8 cellular contexts compared by ENCODE assay signal in genomic region chr14:100384819-100385813, GRCh38. TPM values are rescaled to one million over a fixed set of nuclear protein-coding genes. Genes with fewer than 3 reads are reported as not detected.
DNase-seq lines count a peak whose midpoint lies in the region; ATAC-seq, FAIRE-seq and TF ChIP-seq lines count a peak whose summit lies in the region.

No MANE protein-coding gene starts in this region.

- no peaks in the 10 kb centered on the region for H3K9me3 Mint-ChIP-seq in activated CD8-positive, alpha-beta T cell treated with anti-CD3 and anti-CD28 coated beads for 36 hours
- no peaks in the 10 kb centered on the region for H3K9me3 Mint-ChIP-seq in activated CD8-positive, alpha-beta T cell treated with anti-CD3 and anti-CD28 coated beads, Interleukin-2, amount 10 ng/mL, durations not matched to agents 7 days and 5 days (ENCODE audit: insufficient read depth)

- H3K4me3 ChIP-seq in fibroblast of mammary gland (ENCODE audit: control insufficient read depth, low read depth, low read length) (no peak overlapping the region), small intestine (ENCODE audit: low read depth in 1 of 2, low read length in 2 of 2) (no peak overlapping the region)

- H3K27ac ChIP-seq in small intestine (ENCODE audit: low read depth in 1 of 2, low read length in 1 of 2) = no peak overlapping the region

- intact Hi-C loops in activated CD8-positive, alpha-beta T cell treated with anti-CD3 and anti-CD28 coated beads for 36 hours (cut with micrococcal nuclease) = no loop called here

- H3K36me3 Mint-ChIP-seq in activated CD8-positive, alpha-beta T cell treated with anti-CD3 and anti-CD28 coated beads for 36 hours (ENCODE audit: low read depth) = no peaks in the 10 kb centered on the region
- no peaks in the 10 kb centered on the region for H3K36me3 Mint-ChIP-seq in activated CD8-positive, alpha-beta T cell treated with anti-CD3 and anti-CD28 coated beads, Interleukin-2, amount 10 ng/mL, durations not matched to agents 7 days and 5 days (ENCODE audit: low read depth)

- no peak overlapping the region for H3K4me3 Mint-ChIP-seq in activated CD8-positive, alpha-beta T cell treated with anti-CD3 and anti-CD28 coated beads for 36 hours
- no peak overlapping the region for H3K4me3 Mint-ChIP-seq in activated CD8-positive, alpha-beta T cell treated with anti-CD3 and anti-CD28 coated beads, Interleukin-2, amount 10 ng/mL, durations not matched to agents 7 days and 5 days

- H3K27ac Mint-ChIP-seq in activated CD8-positive, alpha-beta T cell treated with anti-CD3 and anti-CD28 coated beads for 36 hours = no peak overlapping the region
- no peak overlapping the region for H3K27ac Mint-ChIP-seq in activated CD8-positive, alpha-beta T cell treated with anti-CD3 and anti-CD28 coated beads, Interleukin-2, amount 10 ng/mL, durations not matched to agents 7 days and 5 days

- no peak for ATAC-seq in activated CD8-positive, alpha-beta T cell treated with anti-CD3 and anti-CD28 coated beads for 36 hours
- no peak for ATAC-seq in activated CD8-positive, alpha-beta T cell treated with anti-CD3 and anti-CD28 coated beads, Interleukin-2, amount 10 ng/mL, durations not matched to agents 7 days and 5 days
- no peak for ATAC-seq in HG03139 (IDR thresholded peaks at IDR 0.05; ENCODE audit: unreplicated experiment)

- no peaks in the 10 kb centered on the region for H3K27me3 Mint-ChIP-seq in activated CD8-positive, alpha-beta T cell treated with anti-CD3 and anti-CD28 coated beads for 36 hours
- no peaks in the 10 kb centered on the region for H3K27me3 Mint-ChIP-seq in activated CD8-positive, alpha-beta T cell treated with anti-CD3 and anti-CD28 coated beads, Interleukin-2, amount 10 ng/mL, durations not matched to agents 7 days and 5 days (ENCODE audit: low read depth)

- H3K4me1 ChIP-seq in small intestine (ENCODE audit: control insufficient read depth in 2 of 2, insufficient read depth in 1 of 2, low read depth in 1 of 2, low read length in 1 of 2) = peaks cover 3 to 9% of the 10 kb centered on the region in 2 donors

- POLR2A ChIA-PET in activated CD8-positive, alpha-beta T cell treated with anti-CD3 and anti-CD28 coated beads for 36 hours (lab: Charles Lee) = interaction anchor here (1.0 kb wide), 1 partner anchor 10 kb away, joined by 3 read pairs; a partner anchor contains a TSS
- POLR2A ChIA-PET in activated CD8-positive, alpha-beta T cell treated with anti-CD3 and anti-CD28 coated beads, Interleukin-2, amount 10 ng/mL, durations not matched to agents 7 days and 5 days (lab: Charles Lee) = interaction anchor here (1.2 kb wide), 1 partner anchor 261 kb away, joined by 3 read pairs; no protein-coding TSS in a partner anchor

- 54 to 71% (median 60%) methylated on average over 16 of the region's 16 CpGs for WGBS in small intestine, 3 donors

- no peaks in the 10 kb centered on the region for H3K9me3 ChIP-seq in small intestine (ENCODE audit: control insufficient read depth, low read depth)

- peak; percentile 33 for TF ChIP-seq CTCF in activated CD8-positive, alpha-beta T cell treated with anti-CD3 and anti-CD28 coated beads for 36 hours (IDR thresholded peaks at IDR 0.05)
- peak; percentile 59 for TF ChIP-seq CTCF in fibroblast of mammary gland (conservative IDR thresholded peaks at IDR 0.05; ENCODE audit: control insufficient read depth, insufficient read depth, low read depth, low read length)

- no peak for DNase-seq in activated CD8-positive, alpha-beta T cell treated with anti-CD3 and anti-CD28 coated beads for 36 hours
- DNase-seq in activated CD8-positive, alpha-beta T cell treated with anti-CD3 and anti-CD28 coated beads, Interleukin-2, amount 10 ng/mL, durations not matched to agents 7 days and 5 days = no peak
- peak; percentile 43 for DNase-seq in RPMI7951 (ENCODE audit: low read depth)
- DNase-seq in fibroblast of mammary gland (ENCODE audit: low read depth) = peak; percentile 76
- peak; percentile 65 for DNase-seq in small intestine
- no peak for DNase-seq in GM19238 (ENCODE audit: insufficient read length, low spot score)
- no peak for DNase-seq in iPS-NIHi11 (ENCODE audit: low spot score)

- H3K4me1 Mint-ChIP-seq in activated CD8-positive, alpha-beta T cell treated with anti-CD3 and anti-CD28 coated beads for 36 hours (ENCODE audit: low read depth) = peaks cover 14% of the 10 kb centered on the region
- peaks cover 11% of the 10 kb centered on the region for H3K4me1 Mint-ChIP-seq in activated CD8-positive, alpha-beta T cell treated with anti-CD3 and anti-CD28 coated beads, Interleukin-2, amount 10 ng/mL, durations not matched to agents 7 days and 5 days (ENCODE audit: low read depth)

- no peaks in the 10 kb centered on the region for H3K36me3 ChIP-seq in small intestine (ENCODE audit: control insufficient read depth in 2 of 2, insufficient read depth in 2 of 2, low read length in 2 of 2)

- no peak for FAIRE-seq in small intestine (lab: Jason Lieb, UNC)

- CTCF ChIA-PET in activated CD8-positive, alpha-beta T cell treated with anti-CD3 and anti-CD28 coated beads for 36 hours (lab: Charles Lee) = interaction anchor here (0.9 to 9.2 kb wide), 28 partner anchors 9 to 295 kb away, joined by 3 to 145 read pairs (median 4); no protein-coding TSS in a partner anchor
- CTCF ChIA-PET in activated CD8-positive, alpha-beta T cell treated with anti-CD3 and anti-CD28 coated beads, Interleukin-2, amount 10 ng/mL, durations not matched to agents 7 days and 5 days (lab: Charles Lee) = interaction anchor here (0.7 to 7.8 kb wide), 35 partner anchors 9 to 278 kb away, joined by 3 to 162 read pairs (median 4); partner anchors contain the start of gene WDR25

- no peaks in the 10 kb centered on the region for H3K27me3 ChIP-seq in small intestine (ENCODE audit: control insufficient read depth in 2 of 2, insufficient read depth in 2 of 2, low read length in 2 of 2)

RNA-seq across cellular contexts. Expression of gene WDR25, which starts 8.8 kb away (rescaled TPM):
- total RNA-seq in activated CD8-positive, alpha-beta T cell treated with anti-CD3 and anti-CD28 coated beads for 36 hours = 1 to 10 TPM; 6.2 to 7.5 TPM
- 1 to 10 TPM; 7.2 to 7.9 TPM for total RNA-seq in activated CD8-positive, alpha-beta T cell treated with anti-CD3 and anti-CD28 coated beads, Interleukin-2, amount 10 ng/mL, durations not matched to agents 7 days and 5 days
- 7.3 and 8.2 TPM in 2 replicates for total RNA-seq in RPMI7951 (2014; rRNA removed; shearing (Covaris generic))
- polyA plus RNA-seq in small intestine = 1 to 10 TPM; 3.4 to 6.7 (median 4.3) TPM

Comparison
In these comparisons a context has a peak if more than half of its experiments do, and no peak if none do; other contexts are left out.
1. DNase-seq: peak in RPMI7951 (single experiment), fibroblast of mammary gland (single experiment) and small intestine (single experiment); none in activated CD8-positive, alpha-beta T cell treated with anti-CD3 and anti-CD28 coated beads for 36 hours (single experiment), activated CD8-positive, alpha-beta T cell treated with anti-CD3 and anti-CD28 coated beads, Interleukin-2, amount 10 ng/mL, durations not matched to agents 7 days and 5 days (single experiment), GM19238 (single experiment) and iPS-NIHi11 (single experiment).